8 cellular contexts compared by ENCODE assay signal in the genomic region with DNA sequence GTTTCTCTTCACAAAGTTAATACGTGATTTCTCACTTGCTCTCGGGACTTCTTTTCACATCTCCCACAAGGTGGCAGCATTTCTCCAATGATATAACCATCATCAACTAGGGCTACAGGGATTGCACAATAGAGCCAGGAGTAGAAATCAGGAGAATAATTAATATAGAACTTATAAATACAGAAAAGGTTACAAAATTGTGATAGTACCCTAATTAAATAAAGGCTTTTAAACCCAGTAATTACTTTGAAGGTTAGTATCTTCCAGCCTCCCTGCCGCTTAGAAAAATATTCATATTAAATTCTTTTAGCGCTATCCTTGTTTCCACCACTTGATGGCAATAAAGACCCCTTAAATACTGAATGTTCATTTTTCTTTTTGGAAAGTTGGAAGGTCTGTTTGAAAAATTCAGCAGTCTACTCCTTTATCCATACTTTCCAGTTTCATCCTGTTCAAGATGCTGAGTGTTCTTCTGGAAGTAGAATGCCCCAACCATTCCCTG.
DNase-seq lines count a peak whose midpoint lies in the region; ATAC-seq and TF ChIP-seq lines count a peak whose summit lies in the region.

No MANE protein-coding gene starts in this region.

- POLR2A ChIA-PET in AG04450 (lab: Yijun Ruan, JAX), result no interaction called here
- POLR2A ChIA-PET in PC-3 (lab: Charles Lee; ENCODE audit: unreplicated experiment), result no interaction called here

- no peak for TF ChIP-seq POLR2A in body of pancreas (IDR thresholded peaks at IDR 0.05)

- peak overlapping the region; percentile 53; the same call in 1 of the 2 replicates for H3K4me2 ChIP-seq in PC-3 (ENCODE audit: low read length)

- H3K9ac ChIP-seq in PC-3 (ENCODE audit: low read length), result no peak overlapping the region

- intact Hi-C loops in PC-3 (cut with micrococcal nuclease) (loop anchor here (1.0 to 5.0 kb wide), 6 partner anchors 46 to 862 kb away; no protein-coding TSS in a partner anchor), body of pancreas (cut with DNase I) (loop anchor here (10.0 kb wide), 1 partner anchor 869 kb away; no protein-coding TSS in a partner anchor)

- H2AFZ ChIP-seq in PC-3 (ENCODE audit: low read length), result 0 out of 2 replicates have a peak overlapping the region, but pooled peaks have one; percentile 48

- WGBS in body of pancreas, 2 donors, result 0 to 1% methylated on average over 4 of the region's 4 CpGs

- H3K9me2 ChIP-seq in PC-3 (replicated peaks; ENCODE audit: low read length), result no peaks in the 10 kb centered on the region

- DNase-seq in AG04450 (ENCODE audit: low read depth, low spot score) (peak; percentile 30), GM12865 (ENCODE audit: low read depth) (peak; percentile 68), HFF-Myc (ENCODE audit: extremely low read depth, low read depth) (peak; percentile 43), LNCaP clone FGC (ENCODE audit: low read depth) (peak; percentile 55), PC-3 (peak; percentile 69), body of pancreas (peak; percentile 31 to 76 (median 62)), inferior parietal cortex (ENCODE audit: extremely low spot score) (peak; percentile 95)
- DNase-seq in stimulated activated naive CD4-positive, alpha-beta T cell (lab: John Stamatoyannopoulos, UW), result peak in 5 of 6 experiments; percentile 16 to 81 (median 60)

- H4K20me1 ChIP-seq in PC-3 (ENCODE audit: low read length), result no peaks in the 10 kb centered on the region

- H3K36me3 ChIP-seq in PC-3 (ENCODE audit: low read depth, low read length) (no peaks in the 10 kb centered on the region; the same call in 1 of the 2 replicates), body of pancreas (replicated peaks in 1 of 2; ENCODE audit: insufficient read depth in 1 of 2, low read depth in 2 of 2) (no peaks in the 10 kb centered on the region)

- no peaks in the 10 kb centered on the region for H3F3A ChIP-seq in PC-3 (ENCODE audit: low read length, unreplicated experiment)

- ATAC-seq in PC-3, result peak; percentile 50; the same call in 1 of the 2 replicates
- peak; percentile 92 for ATAC-seq in body of pancreas

- TF ChIP-seq CTCF in AG04450 (IDR thresholded peaks at IDR 0.05; ENCODE audit: low read depth, low read length) (peak; percentile 81), GM12865 (IDR thresholded peaks at IDR 0.05; ENCODE audit: insufficient read depth, low read depth, low read length, missing control alignments) (peak; percentile 49), HFF-Myc (IDR thresholded peaks at IDR 0.05; ENCODE audit: low read depth, low read length, missing control alignments) (peak; percentile 71), LNCaP clone FGC (IDR thresholded peaks at IDR 0.05; ENCODE audit: control insufficient read depth, extremely low read depth, insufficient read depth) (peak; percentile 72), PC-3 (conservative IDR thresholded peaks at IDR 0.05; ENCODE audit: low read depth, low read length) (peak; percentile 84), body of pancreas (IDR thresholded peaks at IDR 0.05) (peak; percentile 45 to 91 (median 84))

- CTCF ChIA-PET in AG04450 (lab: Charles Lee) (interaction anchor here (0.6 to 1.3 kb wide), 15 partner anchors 11 to 955 kb away, joined by 3 to 15 read pairs (median 5); no protein-coding TSS in a partner anchor), PC-3 (lab: Charles Lee) (no interaction called here)

- H3K79me2 ChIP-seq in PC-3 (ENCODE audit: low read length), result no peaks in the 10 kb centered on the region

- no peak overlapping the region for H3K27ac ChIP-seq in AG04450 (ENCODE audit: low read depth, low read length)
- H3K27ac ChIP-seq in PC-3 (ENCODE audit: low read length), result no peak overlapping the region
- no peak overlapping the region for H3K27ac ChIP-seq in body of pancreas

- H3K4me3 ChIP-seq in AG04450 (ENCODE audit: low read depth, low read length), result no peak overlapping the region
- no peak overlapping the region for H3K4me3 ChIP-seq in GM12865 (ENCODE audit: low read depth, low read length)
- H3K4me3 ChIP-seq in HFF-Myc (replicated peaks; ENCODE audit: low read depth, low read length), result no peak overlapping the region
- no peak overlapping the region for H3K4me3 ChIP-seq in LNCaP clone FGC (ENCODE audit: low read depth, low read length)
- no peak overlapping the region for H3K4me3 ChIP-seq in PC-3 (ENCODE audit: low read length)
- no peak overlapping the region for H3K4me3 ChIP-seq in body of pancreas

- H3K4me1 ChIP-seq in PC-3 (ENCODE audit: insufficient read depth, low read length) (no peaks in the 10 kb centered on the region), body of pancreas (peaks cover 11% of the 10 kb centered on the region)

- no peaks in the 10 kb centered on the region for H3K9me3 ChIP-seq in AG04450 (ENCODE audit: control insufficient read depth, insufficient read depth, low read length)
- H3K9me3 ChIP-seq in PC-3 (ENCODE audit: low read length), result no peaks in the 10 kb centered on the region
- no peaks in the 10 kb centered on the region for H3K9me3 ChIP-seq in body of pancreas

- no TSS peak for BruUV-seq in PC-3 (replicated peaks; lab: Mats Ljungman, UMichigan)

- H3K27me3 ChIP-seq in AG04450 (ENCODE audit: control insufficient read depth, insufficient read depth, low read length) (no peaks in the 10 kb centered on the region), PC-3 (ENCODE audit: low read length) (peaks cover 15% of the 10 kb centered on the region), body of pancreas (peaks cover 0 to 5% of the 10 kb centered on the region in 2 donors)

Comparison
In these comparisons a context has a peak if more than half of its experiments do, and no peak if none do; other contexts are left out.
1. DNase-seq: peak in every context shown above with its lines; median percentile 95 in inferior parietal cortex; 69 in PC-3; 68 in GM12865; 62 in body of pancreas; 60 in stimulated activated naive CD4-positive, alpha-beta T cell; 55 in LNCaP clone FGC; 43 in HFF-Myc; 30 in AG04450.